Comparison of ENCODE assay signal across 1 cellular context in genomic region chr20:38692436-38693411, GRCh38.
TF ChIP-seq lines count a peak whose summit lies in the region.

No MANE protein-coding gene starts in this region.

TF ChIP-seq in GM23338, 12 proteins besides CTCF, POLR2A, EP300 and RAD21 (continued from another document):
- TF ChIP-seq ZNF462 (CRISPR knock-in tag; IDR thresholded peaks at IDR 0.05) (no peak), JUNB (IDR thresholded peaks at IDR 0.05; ENCODE audit: unreplicated experiment) (no peak)
TF ChIP-seq in GM23338: peak in this region for 1.
